ENCODE assay signal across 8 cellular contexts in genomic region chr17:16013943-16014407, GRCh38. TPM values are rescaled to one million over a fixed set of nuclear protein-coding genes. Genes with fewer than 3 reads are reported as not detected.
DNase-seq lines count a peak whose midpoint lies in the region; ATAC-seq and TF ChIP-seq lines count a peak whose summit lies in the region.

No MANE protein-coding gene starts in this region.

- H3K9me3 Mint-ChIP-seq in brain = no peaks in the 10 kb centered on the region
- no peaks in the 10 kb centered on the region for H3K9me3 Mint-ChIP-seq in activated T-cell treated with anti-CD3 and anti-CD28 coated beads, Interleukin-2, amount 50 U/mL, for 72 hours

- H3K27ac Mint-ChIP-seq in brain = peak overlapping the region in 2 of 5 experiments; percentile 6 to 12
- no peak overlapping the region for H3K27ac Mint-ChIP-seq in activated T-cell treated with anti-CD3 and anti-CD28 coated beads, Interleukin-2, amount 50 U/mL, for 72 hours

- H3K36me3 Mint-ChIP-seq in brain = peaks cover 73% of the 10 kb centered on the region
- H3K36me3 Mint-ChIP-seq in activated T-cell treated with anti-CD3 and anti-CD28 coated beads, Interleukin-2, amount 50 U/mL, for 72 hours (ENCODE audit: insufficient read depth in 2 of 2) = peaks cover 4 to 19% of the 10 kb centered on the region in 2 donors

- peaks cover 9% of the 10 kb centered on the region for H3K4me1 Mint-ChIP-seq in brain
- H3K4me1 Mint-ChIP-seq in activated T-cell treated with anti-CD3 and anti-CD28 coated beads, Interleukin-2, amount 50 U/mL, for 72 hours (ENCODE audit: low read depth) = peaks cover 12% of the 10 kb centered on the region

- H3K4me3 Mint-ChIP-seq in brain = no peak overlapping the region
- H3K4me3 Mint-ChIP-seq in activated T-cell treated with anti-CD3 and anti-CD28 coated beads, Interleukin-2, amount 50 U/mL, for 72 hours = no peak overlapping the region

- peak; percentile 92 for DNase-seq in A172 (ENCODE audit: low spot score)
- peak; percentile 60 for DNase-seq in HS-5 (ENCODE audit: low read depth)
- peak; percentile 76 for DNase-seq in kidney tubule cell (ENCODE audit: low spot score)
- DNase-seq in activated T-cell treated with anti-CD3 and anti-CD28 coated beads, Interleukin-2, amount 50 U/mL, for 72 hours = no peak
- DNase-seq in T-helper 2 cell = no peak

- no peak for ATAC-seq in GM21528 (IDR thresholded peaks at IDR 0.05; ENCODE audit: low FRiP score, unreplicated experiment)
- ATAC-seq in activated T-cell treated with anti-CD3 and anti-CD28 coated beads, Interleukin-2, amount 50 U/mL, for 72 hours (replicated peaks in 1 of 2) = no peak
- ATAC-seq in GM21825 (IDR thresholded peaks at IDR 0.05; ENCODE audit: unreplicated experiment) = no peak

- TF ChIP-seq CTCF in brain (conservative IDR thresholded peaks at IDR 0.05) = peak; percentile 32 to 41

- H3K27me3 Mint-ChIP-seq in brain = no peaks in the 10 kb centered on the region
- no peaks in the 10 kb centered on the region for H3K27me3 Mint-ChIP-seq in activated T-cell treated with anti-CD3 and anti-CD28 coated beads, Interleukin-2, amount 50 U/mL, for 72 hours (ENCODE audit: low read depth)

RNA-seq across cellular contexts. Expression of gene TTC19, which starts 14.4 kb away (rescaled TPM):
- total RNA-seq in A172 (2014; rRNA removed; shearing (Covaris generic)) = 65.0 and 74.9 TPM in 2 replicates
- polyA plus RNA-seq in brain (ENCODE audit: insufficient read depth, low read depth, low replicate concordance) = 35.8 TPM
- total RNA-seq in activated T-cell treated with anti-CD3 and anti-CD28 coated beads, Interleukin-2, amount 50 U/mL, for 72 hours = 10 to 100 TPM; 33.6 to 37.5 TPM

RNA-seq across cellular contexts. Expression of gene ZSWIM7, which starts 14.5 kb away (rescaled TPM):
- total RNA-seq in A172 (2014; rRNA removed; shearing (Covaris generic)) = 33.6 and 42.1 TPM in 2 replicates
- polyA plus RNA-seq in brain (ENCODE audit: insufficient read depth, low read depth, low replicate concordance) = 55.9 TPM
- total RNA-seq in activated T-cell treated with anti-CD3 and anti-CD28 coated beads, Interleukin-2, amount 50 U/mL, for 72 hours = 10 to 100 TPM; 14.2 to 14.6 TPM

Comparison
In these comparisons a context has a peak if more than half of its experiments do, and no peak if none do; other contexts are left out.
1. DNase-seq: peak in A172 (single experiment), HS-5 (single experiment) and kidney tubule cell (single experiment); none in activated T-cell treated with anti-CD3 and anti-CD28 coated beads, Interleukin-2, amount 50 U/mL, for 72 hours (0 of 2) and T-helper 2 cell (0 of 5).